ENCODE assay signal across 1 cellular context in the genomic region with DNA sequence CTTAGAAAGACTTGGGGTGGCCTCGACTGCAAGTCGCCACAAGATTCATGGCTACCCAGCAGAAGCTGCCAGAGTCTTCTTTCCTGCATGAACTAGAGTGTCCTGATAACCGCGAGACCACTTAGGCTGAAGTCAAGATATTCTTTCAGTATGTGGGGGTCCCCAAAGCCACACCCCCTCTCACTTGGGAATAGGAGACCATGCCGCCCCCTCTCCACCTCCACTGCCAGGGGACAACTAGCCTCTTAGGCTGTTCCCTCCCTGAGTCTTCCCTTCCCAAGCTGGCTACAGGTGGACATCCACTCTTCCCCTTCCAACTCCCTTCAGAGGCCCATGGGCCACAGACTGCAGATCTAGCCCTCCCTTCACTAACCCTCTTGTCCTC.
TF ChIP-seq lines count a peak whose summit lies in the region.

No MANE protein-coding gene starts in this region.

TF ChIP-seq in SK-N-SH treated with all-trans-retinoic acid at 6 μM for 48 hours, 23 proteins besides CTCF, POLR2A, EP300 and RAD21 (continued from another document):
- TF ChIP-seq, protein P1, sequence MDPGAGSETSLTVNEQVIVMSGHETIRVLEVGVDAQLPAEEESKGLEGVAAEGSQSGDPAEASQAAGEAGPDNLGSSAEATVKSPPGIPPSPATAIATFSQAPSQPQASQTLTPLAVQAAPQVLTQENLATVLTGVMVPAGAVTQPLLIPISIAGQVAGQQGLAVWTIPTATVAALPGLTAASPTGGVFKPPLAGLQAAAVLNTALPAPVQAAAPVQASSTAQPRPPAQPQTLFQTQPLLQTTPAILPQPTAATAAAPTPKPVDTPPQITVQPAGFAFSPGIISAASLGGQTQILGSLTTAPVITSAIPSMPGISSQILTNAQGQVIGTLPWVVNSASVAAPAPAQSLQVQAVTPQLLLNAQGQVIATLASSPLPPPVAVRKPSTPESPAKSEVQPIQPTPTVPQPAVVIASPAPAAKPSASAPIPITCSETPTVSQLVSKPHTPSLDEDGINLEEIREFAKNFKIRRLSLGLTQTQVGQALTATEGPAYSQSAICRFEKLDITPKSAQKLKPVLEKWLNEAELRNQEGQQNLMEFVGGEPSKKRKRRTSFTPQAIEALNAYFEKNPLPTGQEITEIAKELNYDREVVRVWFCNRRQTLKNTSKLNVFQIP (CRISPR knock-in tag; IDR thresholded peaks at IDR 0.05; ENCODE audit: borderline replicate concordance, low read depth), result no peak
- no peak for TF ChIP-seq ISL1 (CRISPR knock-in tag; IDR thresholded peaks at IDR 0.05)
- TF ChIP-seq SNAI2 (CRISPR knock-in tag; IDR thresholded peaks at IDR 0.05), result no peak
- no peak for TF ChIP-seq RARB (CRISPR knock-in tag; IDR thresholded peaks at IDR 0.05)
- TF ChIP-seq ARNTL (CRISPR knock-in tag; IDR thresholded peaks at IDR 0.05; ENCODE audit: borderline replicate concordance, low read depth), result no peak
- TF ChIP-seq, protein P2, sequence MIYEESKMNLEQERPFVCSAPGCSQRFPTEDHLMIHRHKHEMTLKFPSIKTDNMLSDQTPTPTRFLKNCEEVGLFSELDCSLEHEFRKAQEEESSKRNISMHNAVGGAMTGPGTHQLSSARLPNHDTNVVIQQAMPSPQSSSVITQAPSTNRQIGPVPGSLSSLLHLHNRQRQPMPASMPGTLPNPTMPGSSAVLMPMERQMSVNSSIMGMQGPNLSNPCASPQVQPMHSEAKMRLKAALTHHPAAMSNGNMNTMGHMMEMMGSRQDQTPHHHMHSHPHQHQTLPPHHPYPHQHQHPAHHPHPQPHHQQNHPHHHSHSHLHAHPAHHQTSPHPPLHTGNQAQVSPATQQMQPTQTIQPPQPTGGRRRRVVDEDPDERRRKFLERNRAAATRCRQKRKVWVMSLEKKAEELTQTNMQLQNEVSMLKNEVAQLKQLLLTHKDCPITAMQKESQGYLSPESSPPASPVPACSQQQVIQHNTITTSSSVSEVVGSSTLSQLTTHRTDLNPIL (CRISPR knock-in tag; IDR thresholded peaks at IDR 0.05; ENCODE audit: low read depth), result no peak
- no peak for TF ChIP-seq ZNF70 (CRISPR knock-in tag; IDR thresholded peaks at IDR 0.05)
- TF ChIP-seq, protein P3, sequence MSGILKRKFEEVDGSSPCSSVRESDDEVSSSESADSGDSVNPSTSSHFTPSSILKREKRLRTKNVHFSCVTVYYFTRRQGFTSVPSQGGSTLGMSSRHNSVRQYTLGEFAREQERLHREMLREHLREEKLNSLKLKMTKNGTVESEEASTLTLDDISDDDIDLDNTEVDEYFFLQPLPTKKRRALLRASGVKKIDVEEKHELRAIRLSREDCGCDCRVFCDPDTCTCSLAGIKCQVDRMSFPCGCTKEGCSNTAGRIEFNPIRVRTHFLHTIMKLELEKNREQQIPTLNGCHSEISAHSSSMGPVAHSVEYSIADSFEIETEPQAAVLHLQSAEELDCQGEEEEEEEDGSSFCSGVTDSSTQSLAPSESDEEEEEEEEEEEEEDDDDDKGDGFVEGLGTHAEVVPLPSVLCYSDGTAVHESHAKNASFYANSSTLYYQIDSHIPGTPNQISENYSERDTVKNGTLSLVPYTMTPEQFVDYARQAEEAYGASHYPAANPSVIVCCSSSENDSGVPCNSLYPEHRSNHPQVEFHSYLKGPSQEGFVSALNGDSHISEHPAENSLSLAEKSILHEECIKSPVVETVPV (CRISPR knock-in tag; IDR thresholded peaks at IDR 0.05), result no peak
- no peak for TF ChIP-seq ZNF565 (CRISPR knock-in tag; conservative IDR thresholded peaks at IDR 0.05; ENCODE audit: low read depth)
- TF ChIP-seq ZFP30 (CRISPR knock-in tag; IDR thresholded peaks at IDR 0.05), result no peak
